Comparison of ENCODE assay signal across 6 cellular contexts in the genomic region with DNA sequence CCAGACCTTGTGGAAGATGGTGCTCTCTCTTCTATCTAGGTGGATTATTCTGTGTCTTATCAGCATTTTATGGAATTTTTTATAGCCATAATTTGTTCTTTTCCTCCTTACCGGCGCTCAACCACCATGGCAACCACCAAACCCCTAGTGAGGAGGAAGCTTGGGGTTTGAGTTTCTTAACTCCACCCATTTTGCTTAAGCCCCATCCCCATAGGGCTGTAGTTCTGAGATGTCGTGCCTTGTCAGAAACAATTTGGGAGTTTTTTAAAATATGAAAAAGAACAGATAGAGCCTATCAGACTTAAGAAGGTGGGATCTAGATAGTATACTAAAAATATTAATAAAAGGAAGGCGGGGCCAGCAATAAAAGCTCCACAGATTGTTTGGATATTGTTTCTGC. TPM values are rescaled to one million over a fixed set of nuclear protein-coding genes. Genes with fewer than 3 reads are reported as not detected.
DNase-seq lines count a peak whose midpoint lies in the region; ATAC-seq and TF ChIP-seq lines count a peak whose summit lies in the region.

No MANE protein-coding gene starts in this region.

- H3K36me3 Mint-ChIP-seq in T-helper 17 cell (ENCODE audit: low read depth) = peaks cover 26% of the 10 kb centered on the region

- H3K27ac Mint-ChIP-seq in T-helper 17 cell = peak overlapping the region; percentile 99

- peaks cover 72% of the 10 kb centered on the region for H3K4me1 Mint-ChIP-seq in T-helper 17 cell

- H3K27me3 ChIP-seq in HL-60 (ENCODE audit: insufficient read depth, poor library complexity, severe bottlenecking) = no peaks in the 10 kb centered on the region
- H3K27me3 ChIP-seq in iPS DF 6.9 (ENCODE audit: control insufficient read depth, insufficient read depth, low read length) = no peaks in the 10 kb centered on the region
- H3K27me3 ChIP-seq in uterus = no peaks in the 10 kb centered on the region

- H3K36me3 ChIP-seq in iPS DF 6.9 (ENCODE audit: control insufficient read depth, insufficient read depth, low read length) = peaks cover 53% of the 10 kb centered on the region
- H3K36me3 ChIP-seq in uterus = no peaks in the 10 kb centered on the region

- TF ChIP-seq CTCF in HL-60 (IDR thresholded peaks at IDR 0.05; ENCODE audit: insufficient read depth, low read length) = no peak
- TF ChIP-seq CTCF in uterus (IDR thresholded peaks at IDR 0.05) = no peak

- H3K27ac ChIP-seq in HL-60 (replicated peaks) = peak overlapping the region; percentile 82
- H3K27ac ChIP-seq in iPS DF 6.9 (ENCODE audit: low read length) = no peak overlapping the region
- peak overlapping the region; percentile 70 to 100 for H3K27ac ChIP-seq in uterus

- H3K4me3 Mint-ChIP-seq in T-helper 17 cell = peak overlapping the region; percentile 100

- H3K4me3 ChIP-seq in HL-60 (replicated peaks; ENCODE audit: insufficient read depth, low read length) (peak overlapping the region; percentile 84), iPS DF 6.9 (ENCODE audit: low read length) (peak overlapping the region; percentile 71; the same call in 1 of the 2 replicates), uterus (peak overlapping the region; percentile 61 to 87)

- H3K4me1 ChIP-seq in iPS DF 6.9 (ENCODE audit: control insufficient read depth, insufficient read depth, low read length) (no peaks in the 10 kb centered on the region), uterus (peaks cover 0 to 3% of the 10 kb centered on the region in 2 donors)

- H3K9me3 ChIP-seq in T-helper 17 cell (ENCODE audit: control insufficient read depth, low read length, poor library complexity, severe bottlenecking) (no peaks in the 10 kb centered on the region), iPS DF 6.9 (ENCODE audit: control insufficient read depth, insufficient read depth, low read length) (no peaks in the 10 kb centered on the region), uterus (no peaks in the 10 kb centered on the region)

- WGBS in iPS DF 6.9 (ENCODE audit: insufficient coverage, insufficient read length) = no CpG with 5 or more reads among the region's 4 CpGs

- DNase-seq in HL-60 (ENCODE audit: low read depth in 1 of 2, low spot score in 1 of 2) (peak; percentile 48 to 56), T-helper 17 cell (no peak), iPS DF 6.9 (ENCODE audit: low read depth, low spot score) (no peak), uterus (no peak), iPS-NIHi11 (ENCODE audit: low spot score) (no peak)

- no peaks in the 10 kb centered on the region for H3K27me3 Mint-ChIP-seq in T-helper 17 cell

- intact Hi-C loops in uterus (cut with DNase I; ENCODE audit: low total_unique reads) = no loop called here

- peak; percentile 8 for ATAC-seq in T-helper 17 cell
- no peak for ATAC-seq in GM18870 (IDR thresholded peaks at IDR 0.05; ENCODE audit: unreplicated experiment)

- TF ChIP-seq POLR2A in uterus (IDR thresholded peaks at IDR 0.05) = no peak

RNA-seq across cellular contexts. Expression of gene BRD2, which starts 5.5 kb away (rescaled TPM):
- total RNA-seq in T-helper 17 cell = 100 to 1,000 TPM; 409 to 459 TPM
- 100 to 1,000 TPM in 2 of 4 donors, 10 to 100 TPM in 2; 42.5 to 202 (median 120) TPM for total RNA-seq in uterus

RNA-seq across cellular contexts. Expression of gene HLA-DMA, which starts 21.0 kb away (rescaled TPM):
- 10 to 100 TPM; 20.9 to 23.4 TPM for total RNA-seq in T-helper 17 cell
- total RNA-seq in uterus = 100 to 1,000 TPM in 1 of 4 donors, 10 to 100 TPM in 2, 1 to 10 TPM in 1; 6.6 to 134 (median 51.7) TPM

RNA-seq across cellular contexts. Expression of gene HLA-DMB, which starts 33.1 kb away (rescaled TPM):
- total RNA-seq in T-helper 17 cell = 10 to 100 TPM; 11.1 to 23.3 TPM
- 10 to 100 TPM; 16.9 to 29.4 (median 22.4) TPM for total RNA-seq in uterus

RNA-seq across cellular contexts. Expression of gene HLA-DOA, which starts 35.5 kb away (rescaled TPM):
- total RNA-seq in T-helper 17 cell (1 to 10 TPM; 2.6 to 5.1 TPM), uterus (10 to 100 TPM in 3 of 4 donors, 1 to 10 TPM in 1; 8.2 to 34.1 (median 18.4) TPM)

Comparison
In these comparisons a context has a peak if more than half of its experiments do, and no peak if none do; other contexts are left out.
1. DNase-seq: peak in HL-60 (2 of 2); none in T-helper 17 cell (0 of 3), iPS DF 6.9 (single experiment), uterus (0 of 2) and iPS-NIHi11 (single experiment).
2. Peak in every context shown above with its lines, with median percentiles within 50 percentile points of each other: H3K4me3 ChIP-seq.